1 cellular context compared by ENCODE assay signal in the genomic region with DNA sequence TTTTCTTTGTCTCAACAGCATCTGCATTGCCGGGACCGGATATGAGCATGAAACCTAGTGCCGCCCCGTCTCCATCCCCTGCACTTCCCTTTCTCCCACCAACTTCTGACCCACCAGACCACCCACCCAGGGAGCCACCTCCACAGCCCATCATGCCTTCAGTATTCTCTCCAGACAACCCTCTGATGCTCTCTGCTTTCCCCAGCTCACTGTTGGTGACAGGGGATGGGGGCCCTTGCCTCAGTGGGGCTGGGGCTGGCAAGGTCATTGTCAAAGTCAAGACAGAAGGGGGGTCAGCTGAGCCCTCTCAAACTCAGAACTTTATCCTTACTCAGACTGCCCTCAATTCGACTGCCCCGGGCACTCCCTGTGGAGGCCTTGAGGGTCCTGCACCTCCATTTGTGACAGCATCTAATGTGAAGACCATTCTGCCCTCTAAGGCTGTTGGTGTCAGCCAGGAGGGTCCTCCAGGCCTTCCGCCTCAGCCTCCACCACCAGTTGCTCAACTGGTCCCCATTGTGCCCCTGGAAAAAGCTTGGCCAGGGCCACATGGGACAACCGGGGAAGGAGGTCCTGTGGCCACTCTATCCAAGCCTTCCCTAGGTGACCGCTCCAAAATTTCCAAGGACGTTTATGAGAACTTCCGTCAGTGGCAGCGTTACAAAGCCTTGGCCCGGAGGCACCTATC.
TF ChIP-seq lines count a peak whose summit lies in the region.

No MANE protein-coding gene starts in this region.

TF ChIP-seq in GM12891, 5 proteins besides CTCF, POLR2A, EP300 and RAD21:
- no peak for TF ChIP-seq PAX5 (IDR thresholded peaks at IDR 0.05; ENCODE audit: insufficient read depth, low read length, severe bottlenecking)
- TF ChIP-seq SPI1 (IDR thresholded peaks at IDR 0.05; ENCODE audit: low read depth, low read length), result no peak
- TF ChIP-seq POU2F2 (IDR thresholded peaks at IDR 0.05; ENCODE audit: low read depth, low read length), result no peak
- TF ChIP-seq TAF1 (IDR thresholded peaks at IDR 0.05; ENCODE audit: low read depth, low read length), result no peak
- no peak for TF ChIP-seq POLR2AphosphoS5 (IDR thresholded peaks at IDR 0.05; ENCODE audit: low read depth, low read length)
